ENCODE assay signal across 9 cellular contexts in the genomic region with DNA sequence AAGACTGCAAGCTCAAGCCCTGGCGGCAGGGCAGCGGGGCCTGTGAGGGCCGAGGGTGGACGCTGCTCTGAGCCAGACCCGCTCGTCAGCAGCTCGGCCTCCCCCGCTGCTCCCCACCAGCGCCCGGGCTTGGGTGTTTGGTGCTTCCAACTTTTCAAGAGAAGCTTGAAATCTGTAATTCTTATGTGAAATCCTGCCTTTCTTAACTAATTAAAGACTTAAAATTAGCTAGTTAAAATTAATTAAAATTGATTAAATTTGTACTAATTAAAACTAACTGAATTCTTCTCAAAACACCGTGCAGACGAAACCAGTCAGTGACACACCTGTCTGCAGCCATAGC. TPM values are rescaled to one million over a fixed set of nuclear protein-coding genes. Genes with fewer than 3 reads are reported as not detected.
DNase-seq lines count a peak whose midpoint lies in the region; ATAC-seq and TF ChIP-seq lines count a peak whose summit lies in the region.
"Had no signal": no experiment of that assay in that cellular context is flagged by ENCODE, and none has a peak within 500 bp of the region (broad histone marks: within the 10 kb centered on the region; RNA-seq: fewer than 3 reads in every experiment).

No MANE protein-coding gene starts in this region.

- ATAC-seq in RWPE2 (ENCODE audit: low read depth): no peak
- no peak for ATAC-seq in HG03159 (IDR thresholded peaks at IDR 0.05; ENCODE audit: unreplicated experiment)

- H3K27me3 ChIP-seq in RWPE2 (ENCODE audit: insufficient read depth, poor library complexity, severe bottlenecking): no peaks in the 10 kb centered on the region
- H3K27me3 ChIP-seq in skeletal muscle tissue (ENCODE audit: control insufficient read depth in 3 of 3, insufficient read depth in 3 of 3, low read length in 3 of 3): peaks cover 23 to 31% (median 23%) of the 10 kb centered on the region in 3 donors

- TF ChIP-seq CTCF in CD14-positive monocyte (IDR thresholded peaks at IDR 0.05): peak; percentile 51
- peak; percentile 43 for TF ChIP-seq CTCF in RWPE2 (IDR thresholded peaks at IDR 0.05; ENCODE audit: poor library complexity, severe bottlenecking)
- no peak for TF ChIP-seq CTCF in fibroblast of pulmonary artery (IDR thresholded peaks at IDR 0.05; ENCODE audit: low read length, missing control alignments)

- H3K27ac ChIP-seq in RWPE2 (ENCODE audit: poor library complexity, severe bottlenecking) (no peak overlapping the region), skeletal muscle tissue (ENCODE audit: low read depth, low read length) (no peak overlapping the region)

- H3K4me3 ChIP-seq in RWPE2 (ENCODE audit: severe bottlenecking) (no peak overlapping the region), fibroblast of pulmonary artery (replicated peaks; ENCODE audit: low read depth, low read length) (peak overlapping the region; percentile 53), skeletal muscle tissue (ENCODE audit: low read length in 3 of 3) (no peak overlapping the region)

- H3K9ac ChIP-seq in skeletal muscle tissue (ENCODE audit: low read depth in 1 of 3, low read length in 3 of 3): peak overlapping the region in 2 of 3 donors; percentile 54 to 57

- no peak overlapping the region for H3K4me3 Mint-ChIP-seq in CD14-positive monocyte

- peak overlapping the region in 1 of 7 donors; percentile 90 for H3K27ac Mint-ChIP-seq in CD14-positive monocyte
- H3K27ac Mint-ChIP-seq: activated naive CD8-positive, alpha-beta T cell treated with anti-CD3 and anti-CD28 coated beads, Interleukin-2, amount 10 ng/mL, durations not matched to agents 7 days and 5 days had no signal

- peaks cover 25% of the 10 kb centered on the region for H3K4me1 Mint-ChIP-seq in CD14-positive monocyte

- peaks cover 6 to 19% (median 6%) of the 10 kb centered on the region in 3 donors for H3K27me3 Mint-ChIP-seq in CD14-positive monocyte (ENCODE audit: low read depth in 3 of 3)

- H3K36me3 ChIP-seq in RWPE2 (ENCODE audit: low read depth) (no peaks in the 10 kb centered on the region), skeletal muscle tissue (ENCODE audit: control insufficient read depth in 3 of 3, insufficient read depth in 3 of 3, low read length in 3 of 3) (no peaks in the 10 kb centered on the region)

- intact Hi-C loops in CD14-positive monocyte (cut with micrococcal nuclease): loop anchor here (2.0 to 10.0 kb wide), 5 partner anchors 36 to 263 kb away; a partner anchor contains a TSS

- H3K9me3 ChIP-seq in RWPE2 (ENCODE audit: severe bottlenecking) (no peaks in the 10 kb centered on the region), skeletal muscle tissue (ENCODE audit: control insufficient read depth in 3 of 3, low read length in 3 of 3) (no peaks in the 10 kb centered on the region)

- H3K9me3 Mint-ChIP-seq in CD14-positive monocyte: peaks cover 0 to 3% (median 0%) of the 10 kb centered on the region in 7 donors
- H3K9me3 Mint-ChIP-seq: activated naive CD8-positive, alpha-beta T cell treated with anti-CD3 and anti-CD28 coated beads, Interleukin-2, amount 10 ng/mL, durations not matched to agents 7 days and 5 days had no signal

- H3K4me1 ChIP-seq in RWPE2 (ENCODE audit: insufficient read depth, poor library complexity, severe bottlenecking) (peaks cover 5% of the 10 kb centered on the region), skeletal muscle tissue (ENCODE audit: control insufficient read depth in 3 of 3, insufficient read depth in 3 of 3, low read length in 3 of 3) (peaks cover 6 to 10% (median 7%) of the 10 kb centered on the region in 3 donors)

- H3K36me3 Mint-ChIP-seq in CD14-positive monocyte: no peaks in the 10 kb centered on the region
- H3K36me3 Mint-ChIP-seq: activated naive CD8-positive, alpha-beta T cell treated with anti-CD3 and anti-CD28 coated beads, Interleukin-2, amount 10 ng/mL, durations not matched to agents 7 days and 5 days had no signal

- DNase-seq in CD14-positive monocyte (ENCODE audit: low spot score): no peak
- no peak for DNase-seq in RWPE2 (ENCODE audit: low spot score)
- DNase-seq in fibroblast of pulmonary artery (ENCODE audit: low read depth): no peak
- DNase-seq in DMS153 treated with DMSO at 0.1 percent for 48 hours (lab: John Stamatoyannopoulos, UW; ENCODE audit: unreplicated experiment): no peak
- no peak for DNase-seq in COLO829 (ENCODE audit: low spot score)
- no peak for DNase-seq in Kasumi-1 (lab: John Stamatoyannopoulos, UW)

RNA-seq across cellular contexts. Expression of a gene that starts 14.0 kb away (rescaled TPM):
- 10 to 100 TPM; 39.9 to 53.0 TPM for polyA plus RNA-seq in CD14-positive monocyte
- 4.7 TPM for total RNA-seq in skeletal muscle tissue
